In genomic region chr2:233668605-233669260, GRCh38 we compare ENCODE assay signal across 22 cellular contexts. TPM values are rescaled to one million over a fixed set of nuclear protein-coding genes. Genes with fewer than 3 reads are reported as not detected.
DNase-seq lines count a peak whose midpoint lies in the region; ATAC-seq, FAIRE-seq and TF ChIP-seq lines count a peak whose summit lies in the region.
"Had no signal": no experiment of that assay in that cellular context is flagged by ENCODE, and none has a peak within 500 bp of the region (broad histone marks: within the 10 kb centered on the region; RNA-seq: fewer than 3 reads in every experiment).

No MANE protein-coding gene starts in this region.

- FAIRE-seq in A549 (lab: Jason Lieb, UNC), result peak; percentile 7
- peak; percentile 99 for FAIRE-seq in RCC 7860 (lab: Jason Lieb, UNC)
- FAIRE-seq: H54 had no signal

- H3K27me3 ChIP-seq in kidney epithelial cell (ENCODE audit: control insufficient read depth, insufficient read depth, low read length), result no peaks in the 10 kb centered on the region

- CTCF ChIA-PET in A549 (lab: Yijun Ruan, JAX), result no interaction called here

- peaks cover 48% of the 10 kb centered on the region for H3K9me3 ChIP-seq in A549

- H3K4me3 Mint-ChIP-seq in nephron progenitor cell, result no peak overlapping the region
- H3K4me3 Mint-ChIP-seq: CD4-positive, alpha-beta memory T cell; IgD-negative memory B cell had no signal

- H3K36me3 Mint-ChIP-seq in nephron progenitor cell (ENCODE audit: low read depth), result no peaks in the 10 kb centered on the region
- H3K36me3 Mint-ChIP-seq: CD4-positive, alpha-beta memory T cell; IgD-negative memory B cell had no signal

- TF ChIP-seq EP300 in A549 (IDR thresholded peaks at IDR 0.05), result peak; percentile 88 to 90; a peak in 4 of 5 replicates

- ATAC-seq in A549, result peak; percentile 70 to 83

- no peak overlapping the region for H3K4me3 ChIP-seq in A549
- no peak overlapping the region for H3K4me3 ChIP-seq in kidney epithelial cell (ENCODE audit: low read depth, low read length)

- no peak for TF ChIP-seq POLR2A in A549 (IDR thresholded peaks at IDR 0.05; ENCODE audit: low read length)

- no peaks in the 10 kb centered on the region for H3K4me1 Mint-ChIP-seq in nephron progenitor cell
- H3K4me1 Mint-ChIP-seq: CD4-positive, alpha-beta memory T cell had no signal

- H3K27ac Mint-ChIP-seq in nephron progenitor cell, result no peak overlapping the region
- H3K27ac Mint-ChIP-seq: CD4-positive, alpha-beta memory T cell; IgD-negative memory B cell had no signal

- H3K4me2 ChIP-seq in A549, result peak overlapping the region; percentile 37

- peaks cover 21% of the 10 kb centered on the region for H3K4me1 ChIP-seq in A549

- no peaks in the 10 kb centered on the region for H3K36me3 ChIP-seq in kidney epithelial cell (ENCODE audit: control insufficient read depth, insufficient read depth, low read length)

- POLR2A ChIA-PET in A549 (lab: Yijun Ruan, JAX), result no interaction called here

- 38% methylated on average over 4 of the region's 4 CpGs for WGBS in A549 (ENCODE audit: missing lambda C conversion rate)

- peaks cover 16% of the 10 kb centered on the region for H3K27me3 Mint-ChIP-seq in nephron progenitor cell (ENCODE audit: low read depth, poor library complexity)

- TF ChIP-seq RAD21 in A549 (conservative IDR thresholded peaks at IDR 0.05 in 1 of 2, IDR thresholded peaks at IDR 0.05 in 1 of 2), result peak in 1 of 2 experiments; percentile 51; a peak in 2 of 5 replicates

- H3K27ac ChIP-seq in A549, result peak overlapping the region; percentile 75 to 82

- peaks cover 17% of the 10 kb centered on the region for H3K9me3 Mint-ChIP-seq in nephron progenitor cell

- TF ChIP-seq CTCF in A549 (IDR thresholded peaks at IDR 0.05) (no peak), kidney epithelial cell (IDR thresholded peaks at IDR 0.05; ENCODE audit: insufficient read depth, low read length, poor library complexity, severe bottlenecking) (no peak), nephron progenitor cell (IDR thresholded peaks at IDR 0.05) (no peak)

- DNase-seq in A549 (ENCODE audit: low read depth in 1 of 2, low spot score in 1 of 2) (peak in 1 of 2 experiments; percentile 82), RCC 7860 (ENCODE audit: low spot score) (peak; percentile 86), kidney epithelial cell (ENCODE audit: low read depth) (peak; percentile 35), renal cortical epithelial cell (ENCODE audit: low read depth) (peak; percentile 93), NAMALWA (ENCODE audit: low spot score) (no peak), nephron progenitor cell (no peak), DMS53 (lab: John Stamatoyannopoulos, UW) (no peak)
- DNase-seq: C1 segment of cervical spinal cord; CD4-positive, alpha-beta memory T cell; COR-L47; DMS79 treated with DMSO at 0.1 percent for 48 hours; NCI-H1092; NCI-H1417 treated with DMSO at 0.1 percent for 48 hours; NCI-H187; NCI-H2081 treated with DMSO at 0.1 percent for 48 hours; NCI-H2171; NCI-H226; NCI-H510A; NCI-H69; SHP77 treated with DMSO at 0.1 percent for 48 hours had no signal

TF ChIP-seq in A549, 52 proteins besides CTCF, POLR2A, EP300 and RAD21 (continues in another document):
- TF ChIP-seq PHF8 (IDR thresholded peaks at IDR 0.05; ENCODE audit: borderline replicate concordance, low read depth), result no peak
- peak; percentile 81 for TF ChIP-seq GATA3 (IDR thresholded peaks at IDR 0.05; ENCODE audit: borderline replicate concordance)
- TF ChIP-seq HOXA7 (CRISPR knock-in tag; IDR thresholded peaks at IDR 0.05), result 0 out of 2 replicates have a peak, but pooled peaks have one; percentile 39
- peak; percentile 43; the same call in 1 of the 2 replicates for TF ChIP-seq MAX (IDR thresholded peaks at IDR 0.05)
- TF ChIP-seq HES2 (IDR thresholded peaks at IDR 0.05), result 0 out of 2 replicates have a peak, but pooled peaks have one; percentile 34
- TF ChIP-seq BHLHE40 (IDR thresholded peaks at IDR 0.05; ENCODE audit: low read depth, low read length), result no peak
- peak in 1 of 2 experiments; percentile 55; a peak in 2 of 4 replicates for TF ChIP-seq CEBPB (IDR thresholded peaks at IDR 0.05)
- TF ChIP-seq FOSL2 (IDR thresholded peaks at IDR 0.05), result peak; percentile 57
- TF ChIP-seq FOSL2 (CRISPR knock-in tag; IDR thresholded peaks at IDR 0.05), result peak; percentile 77
- no peak for TF ChIP-seq RARB (CRISPR knock-in tag; IDR thresholded peaks at IDR 0.05)
- TF ChIP-seq JUN (IDR thresholded peaks at IDR 0.05), result peak; percentile 63 to 86
- no peak for TF ChIP-seq CBX8 (IDR thresholded peaks at IDR 0.05)
- peak; percentile 36; the same call in 1 of the 2 replicates for TF ChIP-seq PBX3 (IDR thresholded peaks at IDR 0.05)
- peak; percentile 91 for TF ChIP-seq JUNB (IDR thresholded peaks at IDR 0.05)
- peak; percentile 55; the same call in 2 of the 3 replicates for TF ChIP-seq SMC3 (IDR thresholded peaks at IDR 0.05)
- no peak for TF ChIP-seq FOXS1 (CRISPR knock-in tag; IDR thresholded peaks at IDR 0.05)
- TF ChIP-seq HOXB5 (CRISPR knock-in tag; IDR thresholded peaks at IDR 0.05), result peak; percentile 98
- peak; percentile 66; the same call in 1 of the 2 replicates for TF ChIP-seq E2F6 (IDR thresholded peaks at IDR 0.05; ENCODE audit: borderline replicate concordance, low read depth)
- TF ChIP-seq EHMT2 (IDR thresholded peaks at IDR 0.05; ENCODE audit: low read depth), result no peak
- no peak for TF ChIP-seq MAFK (IDR thresholded peaks at IDR 0.05; ENCODE audit: partially characterized antibody)
- 0 out of 2 replicates have a peak, but pooled peaks have one; percentile 42 for TF ChIP-seq EHF (CRISPR knock-in tag; IDR thresholded peaks at IDR 0.05)

RNA-seq across cellular contexts. Expression of gene UGT1A9, which starts 3.0 kb away (rescaled TPM):
- polyA plus RNA-seq in A549 (2011; rRNA removed), result 10.6 and 11.0 TPM in 2 replicates
- polyA plus RNA-seq in A549 (2012; cell fraction: cytosol; rRNA removed), result 2.7 and 2.8 TPM in 2 replicates
- 3.6 and 5.4 TPM in 2 replicates for polyA plus RNA-seq in A549 (2012; cell fraction: nucleus; rRNA removed)
- 10.3 to 13.1 TPM (median 11.8 TPM) in 3 replicates for polyA plus RNA-seq in A549 (2017; fragmentation: RNase III; extraction: RNeasy Plus Mini Kit Qiagen cat#74134 plus additional on column Dnase treatment)
- 4.4 and 5.9 TPM in 2 replicates for polyA minus RNA-seq in A549 (2011; rRNA and poly(A)+ RNA removed)
- total RNA-seq in kidney epithelial cell, result not detected in 2 replicates
- total RNA-seq in renal cortical epithelial cell, result 37.2 and 110 TPM in 2 replicates
- total RNA-seq: CD4-positive, alpha-beta memory T cell had no signal
- polyA plus RNA-seq: CD4-positive, alpha-beta memory T cell; IgD-negative memory B cell had no signal

RNA-seq across cellular contexts. Expression of gene UGT1A7, which starts 13.0 kb away (rescaled TPM):
- 8.9 and 10.0 TPM in 2 replicates for polyA plus RNA-seq in A549 (2011; rRNA removed)
- 0.93 and 1.1 TPM in 2 replicates for polyA plus RNA-seq in A549 (2012; cell fraction: cytosol; rRNA removed)
- polyA plus RNA-seq in A549 (2012; cell fraction: nucleus; rRNA removed), result 1.2 and 2.3 TPM in 2 replicates
- polyA plus RNA-seq in A549 (2017; fragmentation: RNase III; extraction: RNeasy Plus Mini Kit Qiagen cat#74134 plus additional on column Dnase treatment), result 6.9 to 9.8 TPM (median 9.3 TPM) in 3 replicates
- 3.8 and 5.9 TPM in 2 replicates for polyA minus RNA-seq in A549 (2011; rRNA and poly(A)+ RNA removed)
- total RNA-seq in kidney epithelial cell, result not detected in 2 replicates
- total RNA-seq in renal cortical epithelial cell, result 0.69 and 2.8 TPM in 2 replicates
- total RNA-seq: CD4-positive, alpha-beta memory T cell had no signal
- polyA plus RNA-seq: CD4-positive, alpha-beta memory T cell; IgD-negative memory B cell had no signal

RNA-seq across cellular contexts. Expression of gene UGT1A6, which starts 24.0 kb away (rescaled TPM):
- polyA plus RNA-seq in A549 (2011; rRNA removed) (3.5 and 5.5 TPM in 2 replicates), A549 (2017; fragmentation: RNase III; extraction: RNeasy Plus Mini Kit Qiagen cat#74134 plus additional on column Dnase treatment) (2.0 to 2.9 TPM (median 2.5 TPM) in 3 replicates)
- polyA plus RNA-seq in A549 (2012; cell fraction: cytosol; rRNA removed), result 0.63 and 0.67 TPM in 2 replicates
- 1.3 and 2.8 TPM in 2 replicates for polyA plus RNA-seq in A549 (2012; cell fraction: nucleus; rRNA removed)
- polyA minus RNA-seq in A549 (2011; rRNA and poly(A)+ RNA removed), result 4.1 and 4.9 TPM in 2 replicates
- total RNA-seq in kidney epithelial cell (0.13 and 0.27 TPM in 2 replicates), renal cortical epithelial cell (206 and 675 TPM in 2 replicates)
- total RNA-seq: CD4-positive, alpha-beta memory T cell had no signal
- polyA plus RNA-seq: CD4-positive, alpha-beta memory T cell; IgD-negative memory B cell had no signal

RNA-seq across cellular contexts. Expression of gene UGT1A10, which starts 32.5 kb away (rescaled TPM):
- polyA plus RNA-seq in A549 (2011; rRNA removed), result 0.10 and 0.12 TPM in 2 replicates
- 0.01 and 0.05 TPM in 2 replicates for polyA plus RNA-seq in A549 (2012; cell fraction: cytosol; rRNA removed)
- polyA plus RNA-seq in A549 (2012; cell fraction: nucleus; rRNA removed), result 0.11 and 0.13 TPM in 2 replicates
- polyA plus RNA-seq in A549 (2017; fragmentation: RNase III; extraction: RNeasy Plus Mini Kit Qiagen cat#74134 plus additional on column Dnase treatment), result not detected in 3 replicates
- polyA minus RNA-seq in A549 (2011; rRNA and poly(A)+ RNA removed), result not detected in 2 replicates
- total RNA-seq in kidney epithelial cell, result not detected in 2 replicates
- not detected in 2 replicates for total RNA-seq in renal cortical epithelial cell
- total RNA-seq: CD4-positive, alpha-beta memory T cell had no signal
- polyA plus RNA-seq: CD4-positive, alpha-beta memory T cell; IgD-negative memory B cell had no signal

RNA-seq across cellular contexts. Expression of gene UGT1A5, which starts 44.0 kb away (rescaled TPM):
- polyA plus RNA-seq in A549 (2011; rRNA removed), result 0.05 TPM in 1 of 2 replicates, not detected in the other
- polyA plus RNA-seq in A549 (2012; cell fraction: cytosol; rRNA removed), result 0.03 and 0.04 TPM in 2 replicates
- polyA plus RNA-seq in A549 (2012; cell fraction: nucleus; rRNA removed), result 0.02 TPM in 1 of 2 replicates, not detected in the other
- 0.12 TPM in 1 of 3 replicates, not detected in the others for polyA plus RNA-seq in A549 (2017; fragmentation: RNase III; extraction: RNeasy Plus Mini Kit Qiagen cat#74134 plus additional on column Dnase treatment)
- polyA minus RNA-seq in A549 (2011; rRNA and poly(A)+ RNA removed), result 1.1 and 1.2 TPM in 2 replicates
- not detected in 2 replicates for total RNA-seq in kidney epithelial cell
- total RNA-seq in renal cortical epithelial cell, result 0.35 and 3.8 TPM in 2 replicates
- total RNA-seq: CD4-positive, alpha-beta memory T cell had no signal
- polyA plus RNA-seq: CD4-positive, alpha-beta memory T cell; IgD-negative memory B cell had no signal

Comparison
In these comparisons a context has a peak if more than half of its experiments do, and no peak if none do; other contexts are left out.
1. DNase-seq: peak in RCC 7860 (single experiment), kidney epithelial cell (single experiment) and renal cortical epithelial cell (single experiment); none in NAMALWA (single experiment), nephron progenitor cell (single experiment) and DMS53 (single experiment).
2. RNA of gene UGT1A9, which starts 3.0 kb away (total RNA-seq): 37.2 to 110 TPM in renal cortical epithelial cell; not detected in kidney epithelial cell; every median in the first group is over 10 times any median in the second.
3. RNA of gene UGT1A6, which starts 24.0 kb away (total RNA-seq): 206 to 675 TPM in renal cortical epithelial cell; 0.13 to 0.27 TPM in kidney epithelial cell; every median in the first group is over 100 times any median in the second.